ENCODE assay signal across 8 cellular contexts in the genomic region with DNA sequence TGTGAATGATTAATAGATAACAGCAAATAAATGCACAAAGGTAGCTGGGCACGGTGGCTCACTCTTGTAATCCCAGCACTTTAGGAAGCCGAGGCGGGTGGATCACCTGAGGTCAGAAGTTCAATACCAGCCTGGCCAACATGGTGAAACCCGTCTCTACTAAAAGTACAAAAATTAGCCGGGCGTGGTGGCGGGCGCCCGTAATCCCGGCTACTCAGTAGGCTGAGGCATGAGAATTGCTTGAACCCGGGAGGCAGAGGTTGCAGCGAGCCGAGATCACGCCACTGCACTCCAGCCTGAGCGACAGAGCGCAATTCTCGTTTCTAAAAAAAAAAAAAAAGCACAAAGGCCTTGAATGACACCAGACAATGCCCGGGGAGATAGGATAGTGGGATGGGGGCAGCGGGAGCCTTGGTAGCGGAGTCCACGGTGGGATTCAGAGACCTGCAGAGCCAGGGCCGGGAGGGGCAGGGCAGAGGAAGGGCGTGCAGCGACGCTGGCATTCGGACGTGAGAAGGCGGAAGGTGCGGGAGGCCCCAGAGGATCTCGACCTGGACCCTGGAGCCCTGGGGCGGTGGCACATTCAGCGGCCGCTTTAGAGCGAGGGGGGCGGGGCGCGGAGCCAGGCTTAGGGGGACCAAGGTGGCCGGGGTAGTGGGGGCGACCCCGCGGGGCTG. TPM values are rescaled to one million over a fixed set of nuclear protein-coding genes. Genes with fewer than 3 reads are reported as not detected.
DNase-seq lines count a peak whose midpoint lies in the region; ATAC-seq and TF ChIP-seq lines count a peak whose summit lies in the region.
"Not testable (repeated sequence)": the region's sequence is repeated elsewhere in the genome, so short reads cannot be mapped to it uniquely, and the experiment has no call there.

No MANE protein-coding gene starts in this region.

- in situ Hi-C loops in Panc1 (cut with HindIII; ENCODE audit: low pct_unique_long_range_greater_than_20kb, low sequenced_read_pairs) = not testable (repeated sequence)

- not testable (repeated sequence) for H3K36me3 Mint-ChIP-seq in activated T-helper 17 cell treated with anti-CD3 and anti-CD28 coated beads, Interleukin-2, amount 50 U/mL, for 72 hours (ENCODE audit: low read depth)

- peak overlapping the region; percentile 90 for H3K27ac Mint-ChIP-seq in activated T-helper 17 cell treated with anti-CD3 and anti-CD28 coated beads, Interleukin-2, amount 50 U/mL, for 72 hours

- H3K36me3 ChIP-seq in Panc1 (ENCODE audit: control insufficient read depth, insufficient read depth, low read length); skeletal muscle satellite cell (ENCODE audit: insufficient read depth, low read length): not testable (repeated sequence)

- H3K4me3 ChIP-seq in Panc1 (ENCODE audit: low read depth in 2 of 2, low read length in 2 of 2) = peak overlapping the region; percentile 76 to 81
- H3K4me3 ChIP-seq in epithelial cell of esophagus (ENCODE audit: low read length) = peak overlapping the region; percentile 81
- peak overlapping the region; percentile 50 for H3K4me3 ChIP-seq in lower leg skin (ENCODE audit: low read depth, poor library complexity, severe bottlenecking)
- H3K4me3 ChIP-seq in skeletal muscle satellite cell (ENCODE audit: low read length) = peak overlapping the region; percentile 97

- peak overlapping the region; percentile 99 for H3K4me2 ChIP-seq in skeletal muscle satellite cell (ENCODE audit: low read length)

- not testable (repeated sequence) for TF ChIP-seq POLR2A in lower leg skin (IDR thresholded peaks at IDR 0.05)

- 6% methylated on average over 32 to 41 of the region's 41 CpGs for WGBS in lower leg skin, 2 donors

- not testable (repeated sequence) for H3K27me3 Mint-ChIP-seq in activated T-helper 17 cell treated with anti-CD3 and anti-CD28 coated beads, Interleukin-2, amount 50 U/mL, for 72 hours

- DNase-seq in Ammon's horn (ENCODE audit: low spot score) (peak; percentile 34), epithelial cell of esophagus (ENCODE audit: low read depth) (peak; percentile 27), lower leg skin (ENCODE audit: low spot score in 2 of 2) (peak in 1 of 2 donors; percentile 92)
- not testable (repeated sequence) for DNase-seq in Panc1 (ENCODE audit: low read depth, low spot score)

- H3K27ac ChIP-seq in Panc1 (ENCODE audit: low read length) = peak overlapping the region; percentile 84

- H3K27me3 ChIP-seq in Panc1 (ENCODE audit: control insufficient read depth, insufficient read depth, low read length); skeletal muscle satellite cell (ENCODE audit: control insufficient read depth, insufficient read depth, low read length): not testable (repeated sequence)

- POLR2A ChIA-PET in Panc1 (lab: Charles Lee) = not testable (repeated sequence)

- not testable (repeated sequence) for H3K9me3 Mint-ChIP-seq in activated T-helper 17 cell treated with anti-CD3 and anti-CD28 coated beads, Interleukin-2, amount 50 U/mL, for 72 hours

- H3K9me3 ChIP-seq in Panc1 (ENCODE audit: control insufficient read depth, insufficient read depth, low read depth, low read length); skeletal muscle satellite cell (replicated peaks; ENCODE audit: low read length): not testable (repeated sequence)

- peak overlapping the region; percentile 93 for H3K9ac ChIP-seq in skeletal muscle satellite cell (ENCODE audit: low read depth, low read length)

- peak overlapping the region; percentile 87 for H3K4me3 Mint-ChIP-seq in activated T-helper 17 cell treated with anti-CD3 and anti-CD28 coated beads, Interleukin-2, amount 50 U/mL, for 72 hours

- not testable (repeated sequence) for BruUV-seq in Panc1 (replicated peaks; lab: Mats Ljungman, UMichigan)

- H3K4me1 Mint-ChIP-seq in activated T-helper 17 cell treated with anti-CD3 and anti-CD28 coated beads, Interleukin-2, amount 50 U/mL, for 72 hours = not testable (repeated sequence)

- ATAC-seq in GM19351 (IDR thresholded peaks at IDR 0.05; ENCODE audit: unreplicated experiment) (peak; percentile 19), HG03457 (IDR thresholded peaks at IDR 0.05; ENCODE audit: unreplicated experiment) (peak; percentile 11), Panc1 (peak; percentile 54)
- ATAC-seq in activated T-helper 17 cell treated with anti-CD3 and anti-CD28 coated beads, Interleukin-2, amount 50 U/mL, for 72 hours (replicated peaks) = peak; percentile 13

- CTCF ChIA-PET in Panc1 (lab: Charles Lee) = not testable (repeated sequence)

- H3K4me1 ChIP-seq in Panc1 (ENCODE audit: control insufficient read depth, insufficient read depth, low read length); skeletal muscle satellite cell (ENCODE audit: control insufficient read depth, insufficient read depth, low read length): not testable (repeated sequence)

- not testable (repeated sequence) for TF ChIP-seq CTCF in Panc1 (IDR thresholded peaks at IDR 0.05); epithelial cell of esophagus (IDR thresholded peaks at IDR 0.05; ENCODE audit: insufficient read depth, low read depth, low read length, missing control alignments); lower leg skin (IDR thresholded peaks at IDR 0.05)

- intact Hi-C loops in Panc1 (cut with micrococcal nuclease; ENCODE audit: unreplicated experiment); lower leg skin (cut with DNase I; ENCODE audit: low total_unique reads): not testable (repeated sequence)

RNA-seq across cellular contexts. Expression of a gene that starts 1.1 kb away (rescaled TPM):
- total RNA-seq in Panc1 (2021; ENCODE audit: unreplicated experiment) (77.3 TPM), lower leg skin (10 to 100 TPM; 36.4 to 44.6 (median 40.3) TPM)
- 161 TPM for polyA plus RNA-seq in Panc1 (2012; ENCODE audit: insufficient read length)
- 10 to 100 TPM; 13.5 to 14.6 TPM for total RNA-seq in activated T-helper 17 cell treated with anti-CD3 and anti-CD28 coated beads, Interleukin-2, amount 50 U/mL, for 72 hours
- total RNA-seq in skeletal muscle satellite cell (2012; rRNA removed) = 78.8 and 88.9 TPM in 2 replicates

RNA-seq across cellular contexts. Expression of a gene that starts 24.0 kb away (rescaled TPM):
- total RNA-seq in Panc1 (2021; ENCODE audit: unreplicated experiment) (23.9 TPM), lower leg skin (1 to 10 TPM; 2.3 to 6.7 (median 4.6) TPM)
- polyA plus RNA-seq in Panc1 (2012; ENCODE audit: insufficient read length) = 37.3 TPM
- total RNA-seq in activated T-helper 17 cell treated with anti-CD3 and anti-CD28 coated beads, Interleukin-2, amount 50 U/mL, for 72 hours = 1 to 10 TPM in 1 of 2 donors, not detected in 1; 1.9 TPM
- under 0.01 TPM in 1 of 2 replicates, not detected in the other for total RNA-seq in skeletal muscle satellite cell (2012; rRNA removed)

RNA-seq across cellular contexts. Expression of a gene that starts 29.8 kb away (rescaled TPM):
- 67.9 TPM for total RNA-seq in Panc1 (2021; ENCODE audit: unreplicated experiment)
- polyA plus RNA-seq in Panc1 (2012; ENCODE audit: insufficient read length) = 76.9 TPM
- total RNA-seq in activated T-helper 17 cell treated with anti-CD3 and anti-CD28 coated beads, Interleukin-2, amount 50 U/mL, for 72 hours = 10 to 100 TPM; 52.4 to 61.1 TPM
- 10 to 100 TPM; 36.9 to 61.4 (median 46.0) TPM for total RNA-seq in lower leg skin
- 30.8 and 40.1 TPM in 2 replicates for total RNA-seq in skeletal muscle satellite cell (2012; rRNA removed)

RNA-seq across cellular contexts. Expression of a gene that starts 51.8 kb away (rescaled TPM):
- total RNA-seq in Panc1 (2021; ENCODE audit: unreplicated experiment) (9.1 TPM), lower leg skin (10 to 100 TPM in 3 of 4 donors, 1 to 10 TPM in 1; 5.6 to 67.9 (median 19.4) TPM)
- polyA plus RNA-seq in Panc1 (2012; ENCODE audit: insufficient read length) = 8.3 TPM
- 1 to 10 TPM; 4.0 to 5.7 TPM for total RNA-seq in activated T-helper 17 cell treated with anti-CD3 and anti-CD28 coated beads, Interleukin-2, amount 50 U/mL, for 72 hours
- 3.1 and 5.6 TPM in 2 replicates for total RNA-seq in skeletal muscle satellite cell (2012; rRNA removed)
